Comparison of ENCODE assay signal across 9 cellular contexts in the genomic region with DNA sequence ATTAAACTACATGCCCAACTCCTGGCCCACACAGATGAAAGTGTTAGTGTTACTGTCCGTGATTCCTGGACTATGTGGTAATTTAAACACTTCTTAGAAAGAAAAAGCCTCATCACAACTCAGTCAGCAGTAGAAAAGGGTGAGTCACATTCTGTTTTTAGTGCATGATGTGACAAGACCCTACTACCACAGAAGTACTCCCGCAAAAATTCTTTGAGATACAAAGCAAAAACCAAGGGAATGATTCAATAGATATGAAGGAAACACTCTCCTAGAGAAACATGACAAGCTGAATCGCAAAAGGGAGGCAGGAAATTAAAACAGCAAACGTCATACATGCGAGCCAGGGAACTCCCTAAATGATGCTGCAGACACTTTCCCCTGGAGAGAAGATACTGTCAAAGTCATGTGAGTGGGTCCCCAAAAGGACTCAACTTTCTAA. TPM values are rescaled to one million over a fixed set of nuclear protein-coding genes. Genes with fewer than 3 reads are reported as not detected.
DNase-seq lines count a peak whose midpoint lies in the region; ATAC-seq, FAIRE-seq and TF ChIP-seq lines count a peak whose summit lies in the region.
"Had no signal": no experiment of that assay in that cellular context is flagged by ENCODE, and none has a peak within 500 bp of the region (broad histone marks: within the 10 kb centered on the region; RNA-seq: fewer than 3 reads in every experiment).

No MANE protein-coding gene starts in this region.

- no peak overlapping the region for H3K4me3 ChIP-seq in osteoblast (ENCODE audit: insufficient read depth, low read length)
- H3K4me3 ChIP-seq: cardiac muscle cell had no signal

- peaks cover 29% of the 10 kb centered on the region for H3K79me2 ChIP-seq in osteoblast (ENCODE audit: insufficient read depth, low read length)

- DNase-seq in GM12891 (ENCODE audit: insufficient read length, low spot score) (no peak), amniotic stem cell (lab: John Stamatoyannopoulos, UW) (peak; percentile 52), osteoblast (ENCODE audit: insufficient read length, low spot score, missing footprints) (peak; percentile 97), AML-193 (lab: John Stamatoyannopoulos, UW) (no peak), NCI-H524 treated with DMSO at 0.1 percent for 48 hours (lab: John Stamatoyannopoulos, UW) (no peak), NCI-H526 treated with DMSO at 0.1 percent for 48 hours (lab: John Stamatoyannopoulos, UW) (no peak)

- H3K4me1 ChIP-seq in osteoblast (ENCODE audit: insufficient read depth, low read length), result peaks cover 31% of the 10 kb centered on the region

- peaks cover 63% of the 10 kb centered on the region for H3K36me3 ChIP-seq in osteoblast (ENCODE audit: insufficient read depth, low read length)

- peak; percentile 66 for FAIRE-seq in GM12891 (lab: Jason Lieb, UNC)

- H4K20me1 ChIP-seq in osteoblast (ENCODE audit: insufficient read depth, low read length), result peaks cover 50% of the 10 kb centered on the region

- no peaks in the 10 kb centered on the region for H3K27me3 ChIP-seq in osteoblast (ENCODE audit: insufficient read depth, low read length)
- H3K27me3 ChIP-seq: cardiac muscle cell had no signal

- H3K4me2 ChIP-seq in osteoblast (ENCODE audit: insufficient read depth, low read length), result peak overlapping the region; percentile 7

- no peak overlapping the region for H2AFZ ChIP-seq in osteoblast (ENCODE audit: low read length)

- no peaks in the 10 kb centered on the region for H3K9me3 ChIP-seq in osteoblast (ENCODE audit: low read depth, low read length)

- no peak for TF ChIP-seq POLR2A in GM12891 (IDR thresholded peaks at IDR 0.05; ENCODE audit: low read depth, low read length)

- TF ChIP-seq CTCF in osteoblast (IDR thresholded peaks at IDR 0.05; ENCODE audit: extremely low read depth, low read depth, low read length), result no peak

- peak overlapping the region; percentile 75 for H3K27ac ChIP-seq in osteoblast (ENCODE audit: low read depth, low read length)
- H3K27ac ChIP-seq: cardiac muscle cell had no signal

- ATAC-seq in HG03159 (IDR thresholded peaks at IDR 0.05; ENCODE audit: unreplicated experiment), result peak; percentile 34
- no peak for ATAC-seq in HG03342 (IDR thresholded peaks at IDR 0.05; ENCODE audit: unreplicated experiment)

TF ChIP-seq in GM12891, 5 proteins besides CTCF, POLR2A, EP300 and RAD21:
- TF ChIP-seq PAX5 (IDR thresholded peaks at IDR 0.05; ENCODE audit: insufficient read depth, low read length, severe bottlenecking) (no peak), SPI1 (IDR thresholded peaks at IDR 0.05; ENCODE audit: low read depth, low read length) (no peak), POU2F2 (IDR thresholded peaks at IDR 0.05; ENCODE audit: low read depth, low read length) (no peak), POLR2AphosphoS5 (IDR thresholded peaks at IDR 0.05; ENCODE audit: low read depth, low read length) (no peak), TAF1 (IDR thresholded peaks at IDR 0.05; ENCODE audit: low read depth, low read length) (no peak)
TF ChIP-seq in GM12891: peak in this region for 0.

RNA-seq across cellular contexts. Expression of gene SNN, which starts 14.4 kb away (rescaled TPM):
- 38.7 TPM for polyA plus RNA-seq in GM12891 (2012; ENCODE audit: low read depth, missing spikeins)
- 13.0 and 13.8 TPM in 2 replicates for total RNA-seq in osteoblast

RNA-seq across cellular contexts. Expression of gene TXNDC11, which starts 60.0 kb away (rescaled TPM):
- 31.7 TPM for polyA plus RNA-seq in GM12891 (2012; ENCODE audit: low read depth, missing spikeins)
- 26.1 and 28.3 TPM in 2 replicates for total RNA-seq in osteoblast

Comparison
In these comparisons a context has a peak if more than half of its experiments do, and no peak if none do; other contexts are left out.
1. DNase-seq: peak in amniotic stem cell (single experiment) and osteoblast (single experiment); none in GM12891 (single experiment), AML-193 (0 of 2), NCI-H524 treated with DMSO at 0.1 percent for 48 hours (single experiment) and NCI-H526 treated with DMSO at 0.1 percent for 48 hours (single experiment).